Comparison of ENCODE assay signal across 21 cellular contexts in the genomic region with DNA sequence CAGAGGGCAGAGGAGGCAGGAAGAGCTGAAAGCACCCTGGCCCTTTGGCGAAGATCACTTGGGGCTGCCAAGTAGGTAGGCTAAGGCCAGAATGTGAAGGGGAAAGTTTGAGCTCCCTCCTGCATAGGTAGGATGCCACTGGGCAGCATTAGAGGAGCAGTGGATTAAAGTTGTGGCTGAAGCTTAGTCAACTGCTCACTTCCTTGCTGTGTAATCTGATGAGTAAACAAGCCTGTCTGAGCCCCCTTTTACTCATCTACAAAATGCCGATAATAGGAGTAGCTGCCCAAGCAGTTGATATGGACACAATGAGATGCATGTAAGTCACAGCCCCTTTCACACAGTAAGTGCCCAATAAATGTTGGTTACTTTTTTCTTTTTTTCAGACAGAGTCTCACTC.
"Had no signal": no experiment of that assay in that cellular context is flagged by ENCODE, and none has a peak within 500 bp of the region (broad histone marks: within the 10 kb centered on the region; RNA-seq: fewer than 3 reads in every experiment).

No MANE protein-coding gene starts in this region.

- H3K27me3 Mint-ChIP-seq: activated CD4-positive, alpha-beta memory T cell treated with anti-CD3 and anti-CD28 coated beads, Interleukin-2, amount 10 ng/mL, durations not matched to agents 7 days and 5 days; stimulated activated naive B cell treated with anti-CD40 and anti-IgM and Interleukin-4, amounts not matched to agents 10 μg/mL and 1 μg/mL and 100 μg/mL, for 72 hours had no signal

- H3K27me3 ChIP-seq: esophagus muscularis mucosa, heart left ventricle, right lobe of liver, vagina had no signal

- H3K27ac Mint-ChIP-seq: activated CD4-positive, alpha-beta memory T cell treated with anti-CD3 and anti-CD28 coated beads, Interleukin-2, amount 10 ng/mL, durations not matched to agents 7 days and 5 days; brain; natural killer cell treated with Interleukin-12 subunit alpha and Interleukin-12 subunit beta and Interleukin-15 and Interleukin-18, amount 100 ng/mL, for 72 hours; stimulated activated naive B cell treated with anti-CD40 and anti-IgM and Interleukin-4, amounts not matched to agents 10 μg/mL and 1 μg/mL and 100 μg/mL, for 72 hours had no signal

- H3K36me3 Mint-ChIP-seq: brain; natural killer cell treated with Interleukin-12 subunit alpha and Interleukin-12 subunit beta and Interleukin-15 and Interleukin-18, amount 100 ng/mL, for 72 hours; stimulated activated naive B cell treated with anti-CD40 and anti-IgM and Interleukin-4, amounts not matched to agents 10 μg/mL and 1 μg/mL and 100 μg/mL, for 72 hours had no signal

- H3K4me3 ChIP-seq: esophagus muscularis mucosa, heart left ventricle, right lobe of liver, vagina had no signal

- H3K4me1 Mint-ChIP-seq: activated CD4-positive, alpha-beta memory T cell treated with anti-CD3 and anti-CD28 coated beads, Interleukin-2, amount 10 ng/mL, durations not matched to agents 7 days and 5 days; stimulated activated naive B cell treated with anti-CD40 and anti-IgM and Interleukin-4, amounts not matched to agents 10 μg/mL and 1 μg/mL and 100 μg/mL, for 72 hours had no signal

- H3K9me3 Mint-ChIP-seq: natural killer cell treated with Interleukin-12 subunit alpha and Interleukin-12 subunit beta and Interleukin-15 and Interleukin-18, amount 100 ng/mL, for 72 hours had no signal

- H3K36me3 ChIP-seq: esophagus muscularis mucosa, heart left ventricle, neutrophil, right lobe of liver, vagina had no signal

- H3K4me3 Mint-ChIP-seq: activated CD4-positive, alpha-beta memory T cell treated with anti-CD3 and anti-CD28 coated beads, Interleukin-2, amount 10 ng/mL, durations not matched to agents 7 days and 5 days; brain; natural killer cell treated with Interleukin-12 subunit alpha and Interleukin-12 subunit beta and Interleukin-15 and Interleukin-18, amount 100 ng/mL, for 72 hours; stimulated activated naive B cell treated with anti-CD40 and anti-IgM and Interleukin-4, amounts not matched to agents 10 μg/mL and 1 μg/mL and 100 μg/mL, for 72 hours had no signal

- H3K4me1 ChIP-seq: parathyroid adenoma, right lobe of liver had no signal

- H3K9me3 ChIP-seq: esophagus muscularis mucosa, heart left ventricle, neutrophil, right lobe of liver, vagina had no signal

- H3K27ac ChIP-seq: esophagus muscularis mucosa, heart left ventricle, neutrophil, parathyroid adenoma, right lobe of liver, vagina had no signal

- DNase-seq: activated CD4-positive, alpha-beta memory T cell treated with anti-CD3 and anti-CD28 coated beads, Interleukin-2, amount 10 ng/mL, durations not matched to agents 7 days and 5 days; activated CD4-positive, alpha-beta T cell treated with anti-CD3 and anti-CD28 coated beads for 48 hours; activated gamma-delta T cell; activated naive CD4-positive, alpha-beta T cell treated with anti-CD3 and anti-CD28 coated beads, Interleukin-2, amount 50 U/mL, for 16 hours; aorta; caudate nucleus; effector memory CD4-positive, alpha-beta T cell; heart left ventricle; left cardiac atrium; right lobe of liver; small intestine; stimulated activated CD4-positive, alpha-beta T cell treated with anti-CD3 and anti-CD28 coated beads, Interleukin-15, amount 100 ng/mL, for 24 hours; stimulated activated naive B cell treated with anti-CD40 and anti-IgM and Interleukin-4, amounts not matched to agents 10 μg/mL and 1 μg/mL and 100 μg/mL, for 72 hours; T-helper 1 cell; trophoblast cell had no signal
